In genomic region chr6:160393966-160394653, GRCh38 we compare ENCODE assay signal across 18 cellular contexts. TPM values are rescaled to one million over a fixed set of nuclear protein-coding genes. Genes with fewer than 3 reads are reported as not detected.
DNase-seq lines count a peak whose midpoint lies in the region; ATAC-seq, FAIRE-seq and TF ChIP-seq lines count a peak whose summit lies in the region.
"Had no signal": no experiment of that assay in that cellular context is flagged by ENCODE, and none has a peak within 500 bp of the region (broad histone marks: within the 10 kb centered on the region; RNA-seq: fewer than 3 reads in every experiment).

No MANE protein-coding gene starts in this region.

- no peak overlapping the region for H3K4me2 ChIP-seq in H9 (ENCODE audit: insufficient read depth, insufficient read length, low read length)

- no peak for FAIRE-seq in bronchial epithelial cell (lab: Jason Lieb, UNC)
- FAIRE-seq: GM18507 had no signal

- no peak overlapping the region for H2BK15ac ChIP-seq in H9 (ENCODE audit: low read depth, low read length)

- H3T11ph ChIP-seq in H9 (ENCODE audit: low read length), result no peak overlapping the region

- H3K27ac ChIP-seq in H9 (ENCODE audit: insufficient read length, low read depth, low read length), result no peak overlapping the region
- H3K27ac ChIP-seq in gastrocnemius medialis, result peak overlapping the region; percentile 3 to 84 (median 55)

- no peak overlapping the region for H4K5ac ChIP-seq in H9 (ENCODE audit: insufficient read length, low read depth, low read length)

- no peak overlapping the region for H3K4me3 Mint-ChIP-seq in H9
- H3K4me3 Mint-ChIP-seq in stimulated activated naive CD8-positive, alpha-beta T cell treated with anti-CD3 and anti-CD28 coated beads, Interleukin-15, amount 100 ng/mL, for 72 hours, result no peak overlapping the region

- intact Hi-C loops in gastrocnemius medialis (cut with DNase I; ENCODE audit: low total_unique reads), result no loop called here

- H2BK5ac ChIP-seq in H9 (ENCODE audit: insufficient read length, low read length), result no peak overlapping the region

- no peak overlapping the region for H3K56ac ChIP-seq in H9 (ENCODE audit: insufficient read length, low read depth, low read length)

- TF ChIP-seq CTCF in H9 (conservative IDR thresholded peaks at IDR 0.05) (no peak; the same call in 2 of the 3 replicates), bronchial epithelial cell (IDR thresholded peaks at IDR 0.05; ENCODE audit: insufficient read depth, low read length, severe bottlenecking) (peak; percentile 6), gastrocnemius medialis (IDR thresholded peaks at IDR 0.05 in 4 of 5, conservative IDR thresholded peaks at IDR 0.05 in 1 of 5) (no peak)

- no peak overlapping the region for H3K9ac ChIP-seq in H9 (ENCODE audit: extremely low read depth, insufficient read length, low read length)

- ATAC-seq in gastrocnemius medialis (peak in 1 of 2 donors; percentile 19), GM18870 (IDR thresholded peaks at IDR 0.05; ENCODE audit: unreplicated experiment) (no peak)
- ATAC-seq in stimulated activated naive CD8-positive, alpha-beta T cell treated with anti-CD3 and anti-CD28 coated beads, Interleukin-15, amount 100 ng/mL, for 72 hours, result no peak

- H3K36me3 ChIP-seq in bronchial epithelial cell (ENCODE audit: control insufficient read depth, insufficient read depth, low read length) (no peaks in the 10 kb centered on the region), gastrocnemius medialis (no peaks in the 10 kb centered on the region)
- H3K36me3 ChIP-seq: transverse colon had no signal

- no peak overlapping the region for H2AFZ ChIP-seq in H9 (ENCODE audit: low read length)

- H3K27ac Mint-ChIP-seq in H9, result peak overlapping the region; percentile 76 to 91 (median 90)
- no peak overlapping the region for H3K27ac Mint-ChIP-seq in stimulated activated naive CD8-positive, alpha-beta T cell treated with anti-CD3 and anti-CD28 coated beads, Interleukin-15, amount 100 ng/mL, for 72 hours

- H3K9me3 ChIP-seq in H9 (ENCODE audit: control insufficient read depth, low read depth, low read length) (no peaks in the 10 kb centered on the region), gastrocnemius medialis (no peaks in the 10 kb centered on the region)
- H3K9me3 ChIP-seq: transverse colon had no signal

- H3K4ac ChIP-seq in H9 (ENCODE audit: low read depth, low read length), result no peak overlapping the region

- no peak overlapping the region for H3K14ac ChIP-seq in H9 (ENCODE audit: insufficient read depth, low read length)

- H3K36me3 Mint-ChIP-seq in H9 (ENCODE audit: insufficient read depth in 1 of 3, low read depth in 3 of 3), result peaks cover 0 to 9% (median 2%) of the 10 kb centered on the region in 3 experiments; a peak in 4 of 7 replicates

- in situ Hi-C loops in gastrocnemius medialis (cut with MboI; ENCODE audit: low sequenced_read_pairs in 4 of 4) (no loop called here), KBM-7 (cut with MboI; ENCODE audit: low pct_unique_long_range_greater_than_20kb, low sequenced_read_pairs) (no loop called here)

- no peak overlapping the region for H4K8ac ChIP-seq in H9 (replicated peaks; ENCODE audit: insufficient read length, low read depth, low read length)

- H4K20me1 ChIP-seq in H9 (ENCODE audit: control insufficient read depth, insufficient read depth, insufficient read length), result no peaks in the 10 kb centered on the region

- no peak overlapping the region for H3K18ac ChIP-seq in H9 (ENCODE audit: insufficient read length, low read depth, low read length)

- H3K79me2 ChIP-seq in H9 (ENCODE audit: insufficient read depth, low read length), result no peaks in the 10 kb centered on the region

- H3K23me2 ChIP-seq in H9 (ENCODE audit: insufficient read length, low read depth, low read length, poor library complexity, severe bottlenecking), result no peaks in the 10 kb centered on the region

- no peak overlapping the region for H4K91ac ChIP-seq in H9 (ENCODE audit: insufficient read length, low read depth, low read length)

- H3K23ac ChIP-seq in H9 (ENCODE audit: insufficient read length, low read depth, low read length), result no peak overlapping the region

- no peak overlapping the region for H2BK20ac ChIP-seq in H9 (ENCODE audit: low read depth, low read length, poor library complexity, severe bottlenecking)

- no peaks in the 10 kb centered on the region for H3K79me1 ChIP-seq in H9 (ENCODE audit: insufficient read depth, low read depth, low read length, poor library complexity, severe bottlenecking)

- no CpG with 5 or more reads among the region's 7 CpGs for WGBS in H9 (ENCODE audit: extremely low coverage, insufficient read length, low lambda C conversion rate)

- no peak overlapping the region for H2BK12ac ChIP-seq in H9 (ENCODE audit: insufficient read length, low read depth, low read length)

- H2AK5ac ChIP-seq in H9 (ENCODE audit: insufficient read length, low read length), result no peak overlapping the region

- H3K4me3 ChIP-seq in bronchial epithelial cell (ENCODE audit: low read depth, low read length), result no peak overlapping the region
- H3K4me3 ChIP-seq in gastrocnemius medialis, result no peak overlapping the region
- H3K4me3 ChIP-seq: transverse colon had no signal

- H3K27me3 Mint-ChIP-seq in H9 (ENCODE audit: low read depth), result no peaks in the 10 kb centered on the region
- H3K27me3 Mint-ChIP-seq in stimulated activated naive CD8-positive, alpha-beta T cell treated with anti-CD3 and anti-CD28 coated beads, Interleukin-15, amount 100 ng/mL, for 72 hours, result peaks cover 16% of the 10 kb centered on the region

- no peak overlapping the region for H2BK120ac ChIP-seq in H9 (ENCODE audit: low read depth, low read length, poor library complexity, severe bottlenecking)

- H3K4me1 Mint-ChIP-seq in H9, result peaks cover 11 to 13% of the 10 kb centered on the region in 2 experiments
- peaks cover 5% of the 10 kb centered on the region for H3K4me1 Mint-ChIP-seq in stimulated activated naive CD8-positive, alpha-beta T cell treated with anti-CD3 and anti-CD28 coated beads, Interleukin-15, amount 100 ng/mL, for 72 hours

- DNase-seq in H9, result peak; percentile 44
- DNase-seq in bronchial epithelial cell (ENCODE audit: low read depth), result peak; percentile 55
- DNase-seq in iPS-NIHi7 (ENCODE audit: extremely low spot score), result peak; percentile 78
- DNase-seq in gastrocnemius medialis, result no peak
- DNase-seq in stimulated activated naive CD8-positive, alpha-beta T cell treated with anti-CD3 and anti-CD28 coated beads, Interleukin-15, amount 100 ng/mL, for 72 hours, result no peak
- no peak for DNase-seq in HUDEP-2 (lab: John Stamatoyannopoulos, UW; ENCODE audit: unreplicated experiment in 76 of 76)
- no peak for DNase-seq in KBM-7
- DNase-seq: activated naive CD4-positive, alpha-beta T cell; AML-193; DMS 273 treated with DMSO at 0.1 percent for 48 hours; effector CD8-positive, alpha-beta T cell; foreskin melanocyte; NCI-H2081; NCI-H748 treated with DMSO at 0.1 percent for 48 hours; transverse colon had no signal

- H3K9me3 Mint-ChIP-seq in H9, result peaks cover 0 to 4% of the 10 kb centered on the region in 2 experiments; a peak in 2 of 5 replicates
- H3K9me3 Mint-ChIP-seq in stimulated activated naive CD8-positive, alpha-beta T cell treated with anti-CD3 and anti-CD28 coated beads, Interleukin-15, amount 100 ng/mL, for 72 hours, result no peaks in the 10 kb centered on the region

- no peak for TF ChIP-seq POLR2A in gastrocnemius medialis (IDR thresholded peaks at IDR 0.05)

- H3K27me3 ChIP-seq in H9 (ENCODE audit: insufficient read depth, low read length), result no peaks in the 10 kb centered on the region
- no peaks in the 10 kb centered on the region for H3K27me3 ChIP-seq in bronchial epithelial cell (ENCODE audit: control insufficient read depth, insufficient read depth, low read length)
- no peaks in the 10 kb centered on the region for H3K27me3 ChIP-seq in gastrocnemius medialis
- H3K27me3 ChIP-seq: transverse colon had no signal

- H3K4me1 ChIP-seq in H9 (ENCODE audit: insufficient read depth, low read length), result no peaks in the 10 kb centered on the region
- peaks cover 17 to 27% of the 10 kb centered on the region in 2 donors for H3K4me1 ChIP-seq in gastrocnemius medialis

RNA-seq across cellular contexts. Expression of gene SLC22A3, which starts 45.9 kb away (rescaled TPM):
- total RNA-seq in H9 (2021), result 2.7 and 2.8 TPM in 2 replicates
- 8.2 and 8.6 TPM in 2 replicates for total RNA-seq in bronchial epithelial cell
- 10 to 100 TPM; 49.5 to 75.4 (median 58.2) TPM for total RNA-seq in gastrocnemius medialis
- total RNA-seq: myocyte had no signal

Comparison
In these comparisons a context has a peak if more than half of its experiments do, and no peak if none do; other contexts are left out.
1. DNase-seq: peak in H9 (single experiment), bronchial epithelial cell (single experiment) and iPS-NIHi7 (single experiment); none in gastrocnemius medialis (0 of 2), stimulated activated naive CD8-positive, alpha-beta T cell treated with anti-CD3 and anti-CD28 coated beads, Interleukin-15, amount 100 ng/mL, for 72 hours (0 of 2), HUDEP-2 (0 of 76) and KBM-7 (single experiment).
2. H3K27ac Mint-ChIP-seq: peak in H9 (3 of 3); none in stimulated activated naive CD8-positive, alpha-beta T cell treated with anti-CD3 and anti-CD28 coated beads, Interleukin-15, amount 100 ng/mL, for 72 hours (0 of 2).